8 cellular contexts compared by ENCODE assay signal in the genomic region with DNA sequence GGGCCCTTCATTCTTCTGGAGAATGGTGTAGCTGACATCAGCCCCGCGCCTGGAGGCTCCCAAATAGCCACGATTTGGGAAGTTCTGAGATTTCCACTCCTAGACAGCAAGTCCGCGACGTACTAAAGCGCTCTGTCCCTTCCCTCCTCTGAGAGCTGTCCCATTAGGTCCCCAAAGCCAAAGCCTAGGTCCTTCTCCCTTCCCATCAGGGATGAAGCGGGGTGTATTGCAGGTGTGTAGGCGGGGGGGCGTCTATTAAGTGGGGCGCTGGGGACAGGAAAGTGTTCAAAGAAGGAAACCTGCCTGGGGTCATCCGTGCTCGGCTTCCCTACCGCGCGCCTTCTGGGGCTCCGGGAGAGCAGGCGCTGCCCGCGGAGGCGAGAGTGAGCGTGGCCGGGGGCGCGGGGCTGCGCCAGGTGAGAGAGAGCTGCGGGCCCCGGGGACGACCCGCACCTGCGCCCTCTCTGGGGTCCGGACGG. TPM values are rescaled to one million over a fixed set of nuclear protein-coding genes. Genes with fewer than 3 reads are reported as not detected.
DNase-seq lines count a peak whose midpoint lies in the region; ATAC-seq lines count a peak whose summit lies in the region.

No MANE protein-coding gene starts in this region.

- H3K36me3 ChIP-seq in HUES64 (ENCODE audit: insufficient read depth, low read length), result no peaks in the 10 kb centered on the region
- no peaks in the 10 kb centered on the region for H3K36me3 ChIP-seq in naive thymus-derived CD4-positive, alpha-beta T cell (ENCODE audit: control insufficient read depth in 2 of 3, insufficient read depth in 3 of 3, low read length in 3 of 3)

- peaks cover 56% of the 10 kb centered on the region for H3K27me3 ChIP-seq in HUES64 (ENCODE audit: insufficient read depth, low read length)
- peaks cover 4% of the 10 kb centered on the region in 2 donors for H3K27me3 ChIP-seq in naive thymus-derived CD4-positive, alpha-beta T cell (ENCODE audit: control insufficient read depth in 2 of 2, insufficient read depth in 2 of 2, low read length in 2 of 2)

- H3K4me3 ChIP-seq in HUES64 (ENCODE audit: low read length), result peak overlapping the region; percentile 65
- H3K4me3 ChIP-seq in naive thymus-derived CD4-positive, alpha-beta T cell (ENCODE audit: low read length), result no peak overlapping the region

- H3K4me1 Mint-ChIP-seq in effector memory CD8-positive, alpha-beta T cell (ENCODE audit: low read depth in 2 of 2), result peaks cover 0 to 5% of the 10 kb centered on the region in 2 donors
- H3K4me1 Mint-ChIP-seq in naive thymus-derived CD4-positive, alpha-beta T cell, result peaks cover 0 to 22% (median 15%) of the 10 kb centered on the region in 7 donors

- CTCF ChIA-PET in naive thymus-derived CD4-positive, alpha-beta T cell (lab: Charles Lee), result no interaction called here

- 3% methylated on average over 33 of the region's 33 CpGs for WGBS in HUES64

- H3K9me3 Mint-ChIP-seq in effector memory CD8-positive, alpha-beta T cell, result no peaks in the 10 kb centered on the region
- peaks cover 0 to 14% (median 4%) of the 10 kb centered on the region in 11 donors for H3K9me3 Mint-ChIP-seq in naive thymus-derived CD4-positive, alpha-beta T cell

- intact Hi-C loops in naive thymus-derived CD4-positive, alpha-beta T cell (cut with micrococcal nuclease), result no loop called here

- DNase-seq in ELR (ENCODE audit: low read depth) (peak; percentile 58), NK-92 (lab: John Stamatoyannopoulos, UW; ENCODE audit: unreplicated experiment) (no peak), AG08396 (ENCODE audit: low spot score) (no peak), hypothalamus (lab: John Stamatoyannopoulos, UW) (no peak), HT-29 (ENCODE audit: low spot score) (no peak)
- no peak for DNase-seq in effector memory CD8-positive, alpha-beta T cell
- DNase-seq in naive thymus-derived CD4-positive, alpha-beta T cell, result no peak

- H3K4me3 Mint-ChIP-seq in effector memory CD8-positive, alpha-beta T cell, result peak overlapping the region; percentile 52 to 76
- H3K4me3 Mint-ChIP-seq in naive thymus-derived CD4-positive, alpha-beta T cell, result peak overlapping the region in 8 of 10 donors; percentile 19 to 70 (median 52)

- no peak overlapping the region for H3K27ac Mint-ChIP-seq in effector memory CD8-positive, alpha-beta T cell
- no peak overlapping the region for H3K27ac Mint-ChIP-seq in naive thymus-derived CD4-positive, alpha-beta T cell

- H3K36me3 Mint-ChIP-seq in effector memory CD8-positive, alpha-beta T cell (ENCODE audit: insufficient read depth), result no peaks in the 10 kb centered on the region
- peaks cover 0 to 4% (median 0%) of the 10 kb centered on the region in 5 donors for H3K36me3 Mint-ChIP-seq in naive thymus-derived CD4-positive, alpha-beta T cell

- no peaks in the 10 kb centered on the region for H3K9me3 ChIP-seq in HUES64 (ENCODE audit: insufficient read depth, low read depth, low read length)
- no peaks in the 10 kb centered on the region for H3K9me3 ChIP-seq in naive thymus-derived CD4-positive, alpha-beta T cell (ENCODE audit: control insufficient read depth in 2 of 3, low read length in 3 of 3)

- POLR2A ChIA-PET in naive thymus-derived CD4-positive, alpha-beta T cell (lab: Charles Lee), result no interaction called here

- H3K4me1 ChIP-seq in HUES64 (ENCODE audit: insufficient read depth, low read length), result peaks cover 8% of the 10 kb centered on the region
- H3K4me1 ChIP-seq in naive thymus-derived CD4-positive, alpha-beta T cell (ENCODE audit: control insufficient read depth in 2 of 2, insufficient read depth in 2 of 2, low read length in 2 of 2), result no peaks in the 10 kb centered on the region

- no peak for ATAC-seq in effector memory CD8-positive, alpha-beta T cell (replicated peaks)
- ATAC-seq in naive thymus-derived CD4-positive, alpha-beta T cell, result no peak

- H3K27me3 Mint-ChIP-seq in effector memory CD8-positive, alpha-beta T cell, result peaks cover 39 to 47% of the 10 kb centered on the region in 2 donors
- H3K27me3 Mint-ChIP-seq in naive thymus-derived CD4-positive, alpha-beta T cell, result peaks cover 63 to 84% (median 71%) of the 10 kb centered on the region in 5 donors

- 0 out of 2 replicates have a peak overlapping the region, but pooled peaks have one; percentile 40 for H3K9ac ChIP-seq in HUES64 (ENCODE audit: low read depth, low read length)

- H3K27ac ChIP-seq in HUES64 (ENCODE audit: low read depth, low read length), result no peak overlapping the region
- H3K27ac ChIP-seq in naive thymus-derived CD4-positive, alpha-beta T cell (ENCODE audit: low read depth, low read length), result no peak overlapping the region

RNA-seq across cellular contexts. Expression of a gene that starts 0.6 kb away (rescaled TPM):
- 1.7 TPM for polyA plus RNA-seq in HUES64 (2013, experiment 1 of 2)
- 2.5 TPM for polyA plus RNA-seq in HUES64 (2013, experiment 2 of 2)
- not detected for total RNA-seq in naive thymus-derived CD4-positive, alpha-beta T cell
- not detected for polyA plus RNA-seq in naive thymus-derived CD4-positive, alpha-beta T cell
- not detected in 2 replicates for total RNA-seq in HT-29 (2014; rRNA removed; shearing (Covaris generic))
